Comparison of ENCODE assay signal across 8 cellular contexts in genomic region chr15:32861741-32862140, GRCh38.
DNase-seq lines count a peak whose midpoint lies in the region; ATAC-seq, FAIRE-seq and TF ChIP-seq lines count a peak whose summit lies in the region.

No MANE protein-coding gene starts in this region.

- no peak overlapping the region for H3K27ac ChIP-seq in OCI-LY7 (ENCODE audit: low read depth, low read length, poor library complexity, severe bottlenecking)

- POLR2A ChIA-PET in OCI-LY7 (lab: Charles Lee) = interaction anchor here (0.6 to 0.7 kb wide), 3 partner anchors 18 to 118 kb away, joined by 3 to 5 read pairs (median 3); no protein-coding TSS in a partner anchor

- intact Hi-C loops in OCI-LY7 (cut with micrococcal nuclease; ENCODE audit: unreplicated experiment) = no loop called here

- DNase-seq in GM12892 (ENCODE audit: insufficient read length) (peak; percentile 14), OCI-LY7 (ENCODE audit: low spot score) (no peak), foreskin melanocyte (peak; percentile 91), retinal pigment epithelial cell (ENCODE audit: low read depth) (peak; percentile 64), NCI-H2081 treated with DMSO at 0.1 percent for 48 hours (lab: John Stamatoyannopoulos, UW) (no peak), KG1 (lab: John Stamatoyannopoulos, UW) (no peak)

- no peak overlapping the region for H3K4me2 ChIP-seq in OCI-LY7 (ENCODE audit: low read length)

- H3K4me3 ChIP-seq in OCI-LY7 (ENCODE audit: low read depth, low read length, poor library complexity, severe bottlenecking) (no peak overlapping the region), retinal pigment epithelial cell (ENCODE audit: low read length) (no peak overlapping the region)

- CTCF ChIA-PET in OCI-LY7 (lab: Charles Lee; ENCODE audit: unreplicated experiment) = interaction anchor here (0.6 kb wide), 1 partner anchor 334 kb away, joined by 3 read pairs; no protein-coding TSS in a partner anchor

- no TSS peak for BruUV-seq in OCI-LY7 (replicated peaks; lab: Mats Ljungman, UMichigan)

- H3K9me3 ChIP-seq in OCI-LY7 (ENCODE audit: low read length) = no peaks in the 10 kb centered on the region

- H4K20me1 ChIP-seq in OCI-LY7 (ENCODE audit: insufficient read depth, low read length) = no peaks in the 10 kb centered on the region

- no peaks in the 10 kb centered on the region for H3K9me2 ChIP-seq in OCI-LY7 (ENCODE audit: insufficient read depth, low read length)

- FAIRE-seq in GM12892 (lab: Jason Lieb, UNC) = no peak

- no peaks in the 10 kb centered on the region for H3K36me3 ChIP-seq in OCI-LY7 (ENCODE audit: insufficient read depth, low read length)

- H3K79me2 ChIP-seq in OCI-LY7 (ENCODE audit: insufficient read depth, low read depth, low read length) = no peaks in the 10 kb centered on the region

- TF ChIP-seq POLR2A in GM12892 (IDR thresholded peaks at IDR 0.05; ENCODE audit: low read depth, low read length) = no peak

- ATAC-seq in HG02885 (IDR thresholded peaks at IDR 0.05; ENCODE audit: poor library complexity, unreplicated experiment) (no peak), HG03469 (IDR thresholded peaks at IDR 0.05; ENCODE audit: unreplicated experiment) (no peak)

- peak overlapping the region; percentile 19; the same call in 1 of the 2 replicates for H2AFZ ChIP-seq in OCI-LY7 (ENCODE audit: low read length)

- peaks cover 4% of the 10 kb centered on the region for H3K4me1 ChIP-seq in OCI-LY7 (ENCODE audit: insufficient read depth, low read length, poor library complexity, severe bottlenecking)

- TF ChIP-seq CTCF in OCI-LY7 (conservative IDR thresholded peaks at IDR 0.05; ENCODE audit: low read length) = no peak
- TF ChIP-seq CTCF in retinal pigment epithelial cell (conservative IDR thresholded peaks at IDR 0.05; ENCODE audit: low read depth, low read length) = no peak

Comparison
In these comparisons a context has a peak if more than half of its experiments do, and no peak if none do; other contexts are left out.
1. DNase-seq: peak in GM12892 (single experiment), foreskin melanocyte (single experiment) and retinal pigment epithelial cell (single experiment); none in OCI-LY7 (single experiment), NCI-H2081 treated with DMSO at 0.1 percent for 48 hours (single experiment) and KG1 (single experiment).